Comparison of ENCODE assay signal across 9 cellular contexts in genomic region chr2:44392338-44392943, GRCh38. TPM values are rescaled to one million over a fixed set of nuclear protein-coding genes. Genes with fewer than 3 reads are reported as not detected.
DNase-seq lines count a peak whose midpoint lies in the region; ATAC-seq and TF ChIP-seq lines count a peak whose summit lies in the region.
"Had no signal": no experiment of that assay in that cellular context is flagged by ENCODE, and none has a peak within 500 bp of the region (broad histone marks: within the 10 kb centered on the region; RNA-seq: fewer than 3 reads in every experiment).

No MANE protein-coding gene starts in this region.

- no peaks in the 10 kb centered on the region for H3K9me3 ChIP-seq in Loucy (ENCODE audit: insufficient read depth, low read depth, low read length)
- H3K9me3 ChIP-seq in lung (ENCODE audit: control insufficient read depth in 2 of 2, insufficient read depth in 1 of 2, low read length in 1 of 2) = no peaks in the 10 kb centered on the region
- no peaks in the 10 kb centered on the region for H3K9me3 ChIP-seq in stomach

- H3K27ac ChIP-seq in lung (ENCODE audit: low read depth in 1 of 2, low read length in 1 of 2) (no peak overlapping the region), stomach (no peak overlapping the region)

- no peak for TF ChIP-seq POLR2A in stomach (IDR thresholded peaks at IDR 0.05)

- H3K4me3 ChIP-seq in Loucy (ENCODE audit: low read length, poor library complexity, severe bottlenecking) = no peak overlapping the region
- no peak overlapping the region for H3K4me3 ChIP-seq in cardiac fibroblast (replicated peaks in 1 of 2; ENCODE audit: low read depth in 2 of 2, low read length in 2 of 2)
- no peak overlapping the region for H3K4me3 ChIP-seq in lung
- no peak overlapping the region for H3K4me3 ChIP-seq in stomach

- no peaks in the 10 kb centered on the region for H3K9me2 ChIP-seq in Loucy (replicated peaks; ENCODE audit: low read depth, low read length)

- ATAC-seq in lung (ENCODE audit: insufficient read depth, low FRiP score) = no peak
- ATAC-seq in GM21423 (IDR thresholded peaks at IDR 0.05; ENCODE audit: unreplicated experiment) = no peak
- no peak for ATAC-seq in GM18498 (IDR thresholded peaks at IDR 0.05; ENCODE audit: unreplicated experiment)
- ATAC-seq: stimulated activated effector memory CD8-positive, alpha-beta T cell treated with anti-CD3 and anti-CD28 coated beads, Interleukin-12 subunit alpha, Interleukin-12 subunit beta, amount 100 ng/mL, for 72 hours had no signal

- TF ChIP-seq CTCF in Loucy (conservative IDR thresholded peaks at IDR 0.05; ENCODE audit: low read length) = peak; percentile 77
- TF ChIP-seq CTCF in cardiac fibroblast (IDR thresholded peaks at IDR 0.05; ENCODE audit: low read depth, low read length) = peak; percentile 54
- no peak for TF ChIP-seq CTCF in lung (IDR thresholded peaks at IDR 0.05; ENCODE audit: control extremely low read depth, extremely low read depth)
- TF ChIP-seq CTCF in stomach (IDR thresholded peaks at IDR 0.05) = peak in 4 of 7 experiments; percentile 17 to 51 (median 32)

- no peak overlapping the region for H3K9ac ChIP-seq in Loucy (ENCODE audit: low read depth, low read length, poor library complexity, severe bottlenecking)

- H4K20me1 ChIP-seq in Loucy (ENCODE audit: insufficient read depth, low read length, poor library complexity, severe bottlenecking) = no peaks in the 10 kb centered on the region

- TF ChIP-seq EP300 in stomach (IDR thresholded peaks at IDR 0.05) = no peak

- DNase-seq in EH (ENCODE audit: low read depth) (peak; percentile 48), T follicular helper cell (ENCODE audit: low read depth) (peak; percentile 28), cardiac fibroblast (ENCODE audit: low read depth in 2 of 2) (peak; percentile 54 to 60), lung (ENCODE audit: low spot score) (peak; percentile 44), stomach (peak; percentile 48)

- no peaks in the 10 kb centered on the region for H3K79me2 ChIP-seq in Loucy (ENCODE audit: insufficient read depth, low read length)

- H3K4me1 ChIP-seq in Loucy (ENCODE audit: insufficient read depth, low read length, poor library complexity, severe bottlenecking) = no peaks in the 10 kb centered on the region
- no peaks in the 10 kb centered on the region for H3K4me1 ChIP-seq in lung (ENCODE audit: control insufficient read depth in 2 of 2, insufficient read depth in 2 of 2, low read length in 2 of 2)
- no peaks in the 10 kb centered on the region for H3K4me1 ChIP-seq in stomach

- H3K27me3 ChIP-seq in Loucy (ENCODE audit: insufficient read depth, low read length, poor library complexity, severe bottlenecking) = no peaks in the 10 kb centered on the region
- H3K27me3 ChIP-seq in lung (ENCODE audit: control insufficient read depth, insufficient read depth) = no peaks in the 10 kb centered on the region
- H3K27me3 ChIP-seq in stomach = no peaks in the 10 kb centered on the region

- WGBS in lung, 2 donors = 64 to 66% methylated on average over 3 of the region's 3 CpGs
- WGBS in stomach, 5 donors = 45 to 57% (median 50%) methylated on average over 3 of the region's 3 CpGs

- no peak overlapping the region for H3K4me2 ChIP-seq in Loucy (ENCODE audit: low read depth, low read length, poor library complexity, severe bottlenecking)

- H3F3A ChIP-seq in Loucy (ENCODE audit: low read depth) = no peaks in the 10 kb centered on the region

- no peaks in the 10 kb centered on the region for H3K36me3 ChIP-seq in Loucy (ENCODE audit: insufficient read depth, low read length)
- no peaks in the 10 kb centered on the region for H3K36me3 ChIP-seq in lung (ENCODE audit: control insufficient read depth in 2 of 2, insufficient read depth in 2 of 2, low read length in 2 of 2)
- no peaks in the 10 kb centered on the region for H3K36me3 ChIP-seq in stomach

- H2AFZ ChIP-seq in Loucy (ENCODE audit: low read length) = no peak overlapping the region

- intact Hi-C loops in stomach (cut with DNase I; ENCODE audit: low total_unique reads) = loop anchor here (10.0 kb wide), 1 partner anchor 562 kb away; no protein-coding TSS in a partner anchor

RNA-seq across cellular contexts. Expression of gene CAMKMT, which starts 30.7 kb away (rescaled TPM):
- total RNA-seq in lung (10 to 100 TPM; 10.6 to 19.7 TPM), stomach (10 to 100 TPM in 2 of 5 donors, 1 to 10 TPM in 3; 1.4 to 27.4 (median 8.8) TPM)
- polyA plus RNA-seq in lung (1 to 10 TPM; 3.6 to 6.3 TPM), stomach (1 to 10 TPM; 3.8 to 7.5 (median 5.0) TPM)

RNA-seq across cellular contexts. Expression of gene PREPL, which starts 31.1 kb away (rescaled TPM):
- total RNA-seq in lung (100 to 1,000 TPM in 1 of 2 donors, 10 to 100 TPM in 1; 40.7 to 101 TPM), stomach (10 to 100 TPM; 15.9 to 65.0 (median 33.3) TPM)
- polyA plus RNA-seq in lung (10 to 100 TPM in 1 of 2 donors, 1 to 10 TPM in 1; 8.3 to 16.1 TPM), stomach (10 to 100 TPM in 2 of 3 donors, 1 to 10 TPM in 1; 8.1 to 11.9 (median 11.7) TPM)
